ENCODE assay signal across 1 cellular context in the genomic region with DNA sequence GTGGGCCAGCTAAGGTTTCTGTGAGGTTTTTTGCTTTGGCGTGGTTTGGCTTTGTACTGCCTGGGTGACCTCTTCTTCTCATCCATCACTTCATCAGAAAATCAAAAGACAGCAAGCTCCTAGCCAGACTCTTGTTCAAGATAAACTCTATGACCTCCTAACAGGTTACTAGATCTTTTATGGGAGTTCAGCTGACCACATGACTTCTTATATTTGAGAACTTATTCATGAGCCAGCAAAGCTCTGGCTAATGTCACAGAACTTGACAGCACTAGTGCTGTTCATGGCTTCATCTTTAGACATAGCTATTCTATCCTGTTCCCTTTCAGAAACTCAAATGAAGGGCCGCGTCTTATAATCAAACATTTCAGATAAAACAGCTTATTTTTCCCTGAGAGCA.
TF ChIP-seq lines count a peak whose summit lies in the region.

No MANE protein-coding gene starts in this region.

TF ChIP-seq in H1, 55 proteins besides CTCF, POLR2A, EP300 and RAD21 (continued from another document):
- TF ChIP-seq SP4 (IDR thresholded peaks at IDR 0.05; ENCODE audit: low read length) (no peak), TAF7 (optimal IDR thresholded peaks at IDR 0.05; ENCODE audit: borderline replicate concordance, low read depth, low read length) (no peak), KDM5A (IDR thresholded peaks at IDR 0.05; ENCODE audit: low read length) (no peak), SIRT6 (IDR thresholded peaks at IDR 0.05; ENCODE audit: low read length) (no peak), EZH2 (IDR thresholded peaks at IDR 0.05; ENCODE audit: low read depth, low read length, severe bottlenecking) (no peak), TEAD4 (IDR thresholded peaks at IDR 0.05; ENCODE audit: low read depth, low read length) (no peak), SAP30 (IDR thresholded peaks at IDR 0.05; ENCODE audit: insufficient read depth, insufficient replicate concordance, low read length) (no peak), HDAC6 (IDR thresholded peaks at IDR 0.05; ENCODE audit: low read depth, low read length) (no peak), CBX8 (IDR thresholded peaks at IDR 0.05; ENCODE audit: borderline replicate concordance, low read depth, low read length) (no peak), KDM1A (IDR thresholded peaks at IDR 0.05; ENCODE audit: borderline replicate concordance, low read length) (no peak), GTF2F1 (IDR thresholded peaks at IDR 0.05; ENCODE audit: borderline replicate concordance, low read depth, low read length) (no peak), BCL11A (IDR thresholded peaks at IDR 0.05; ENCODE audit: low read depth in 2 of 2, low read length in 2 of 2) (no peak)
- TF ChIP-seq, protein P1, sequence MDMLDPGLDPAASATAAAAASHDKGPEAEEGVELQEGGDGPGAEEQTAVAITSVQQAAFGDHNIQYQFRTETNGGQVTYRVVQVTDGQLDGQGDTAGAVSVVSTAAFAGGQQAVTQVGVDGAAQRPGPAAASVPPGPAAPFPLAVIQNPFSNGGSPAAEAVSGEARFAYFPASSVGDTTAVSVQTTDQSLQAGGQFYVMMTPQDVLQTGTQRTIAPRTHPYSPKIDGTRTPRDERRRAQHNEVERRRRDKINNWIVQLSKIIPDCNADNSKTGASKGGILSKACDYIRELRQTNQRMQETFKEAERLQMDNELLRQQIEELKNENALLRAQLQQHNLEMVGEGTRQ (IDR thresholded peaks at IDR 0.05; ENCODE audit: low read length), result no peak
TF ChIP-seq in H1: peak in this region for 0.
